8 cellular contexts compared by ENCODE assay signal in the genomic region with DNA sequence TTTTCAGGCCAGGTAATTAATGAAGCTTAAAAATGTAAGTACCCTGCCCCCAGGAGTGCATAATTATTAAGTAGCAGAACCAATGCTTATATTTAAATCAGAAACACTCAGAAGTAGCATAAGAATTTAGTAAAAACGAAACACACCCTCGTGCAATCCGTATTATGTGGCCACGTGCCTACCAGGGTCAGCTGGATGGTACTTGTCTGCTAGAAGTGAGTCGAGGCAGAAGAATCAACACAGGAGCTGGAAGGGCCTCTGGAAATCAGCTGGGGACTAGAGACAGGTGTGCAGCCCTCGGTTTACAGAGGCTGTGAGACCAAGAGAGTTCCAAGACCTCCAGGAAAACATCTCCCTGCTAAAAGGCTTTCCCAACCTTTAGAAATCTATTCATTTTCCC. TPM values are rescaled to one million over a fixed set of nuclear protein-coding genes. Genes with fewer than 3 reads are reported as not detected.
DNase-seq lines count a peak whose midpoint lies in the region; ATAC-seq and TF ChIP-seq lines count a peak whose summit lies in the region.

No MANE protein-coding gene starts in this region.

- no peak for TF ChIP-seq CTCF in activated B cell treated with CpG ODN at 0.5 μM for 24 hours (IDR thresholded peaks at IDR 0.05)

- no peaks in the 10 kb centered on the region for H3K9me3 Mint-ChIP-seq in activated B cell treated with CpG ODN at 0.5 μM for 24 hours

- peak; percentile 7 for DNase-seq in HK-2 (ENCODE audit: unreplicated experiment)
- no peak for DNase-seq in activated B cell treated with CpG ODN at 0.5 μM for 24 hours
- no peak for DNase-seq in skeletal muscle cell (ENCODE audit: low read depth)
- DNase-seq in central memory CD4-positive, alpha-beta T cell = no peak
- DNase-seq in NCI-H1930 (lab: John Stamatoyannopoulos, UW) = no peak

- H3K4me3 ChIP-seq in iPS-11a (ENCODE audit: low read depth, low read length) (peak overlapping the region; percentile 40), skeletal muscle cell (ENCODE audit: low read depth, low read length) (peak overlapping the region; percentile 55)

- no peaks in the 10 kb centered on the region for H3K36me3 Mint-ChIP-seq in activated B cell treated with CpG ODN at 0.5 μM for 24 hours (ENCODE audit: low read depth)

- CTCF ChIA-PET in activated B cell treated with CpG ODN at 0.5 μM for 24 hours (lab: Charles Lee) = no interaction called here

- no peak for ATAC-seq in activated B cell treated with CpG ODN at 0.5 μM for 24 hours (ENCODE audit: low read depth)
- no peak for ATAC-seq in HG03342 (IDR thresholded peaks at IDR 0.05; ENCODE audit: unreplicated experiment)
- ATAC-seq in GM19035 (IDR thresholded peaks at IDR 0.05; ENCODE audit: unreplicated experiment) = no peak

- no peak overlapping the region for H3K27ac Mint-ChIP-seq in activated B cell treated with CpG ODN at 0.5 μM for 24 hours

- H3K4me3 Mint-ChIP-seq in activated B cell treated with CpG ODN at 0.5 μM for 24 hours = peak overlapping the region; percentile 76

- intact Hi-C loops in activated B cell treated with CpG ODN at 0.5 μM for 24 hours (cut with micrococcal nuclease) = loop anchor here (5.0 kb wide), 2 partner anchors 69 to 251 kb away; no protein-coding TSS in a partner anchor

- H3K4me1 Mint-ChIP-seq in activated B cell treated with CpG ODN at 0.5 μM for 24 hours = peaks cover 6% of the 10 kb centered on the region

- peaks cover 61% of the 10 kb centered on the region for H3K27me3 Mint-ChIP-seq in activated B cell treated with CpG ODN at 0.5 μM for 24 hours

- POLR2A ChIA-PET in activated B cell treated with CpG ODN at 0.5 μM for 24 hours (lab: Charles Lee) = no interaction called here

RNA-seq across cellular contexts. Expression of a gene that starts 0.6 kb away (rescaled TPM):
- total RNA-seq in activated B cell treated with CpG ODN at 0.5 μM for 24 hours = 0.39 TPM in 1 of 2 replicates, not detected in the other

RNA-seq across cellular contexts. Expression of a gene that starts 37.3 kb away (rescaled TPM):
- 17.2 and 21.8 TPM in 2 replicates for total RNA-seq in activated B cell treated with CpG ODN at 0.5 μM for 24 hours

RNA-seq across cellular contexts. Expression of a gene that starts 55.6 kb away (rescaled TPM):
- total RNA-seq in activated B cell treated with CpG ODN at 0.5 μM for 24 hours = 0.09 TPM in 1 of 2 replicates, not detected in the other
